8 cellular contexts compared by ENCODE assay signal in genomic region chr14:104650057-104650980, GRCh38. TPM values are rescaled to one million over a fixed set of nuclear protein-coding genes. Genes with fewer than 3 reads are reported as not detected.
DNase-seq lines count a peak whose midpoint lies in the region; ATAC-seq and TF ChIP-seq lines count a peak whose summit lies in the region.

No MANE protein-coding gene starts in this region.

- H3K4me1 Mint-ChIP-seq in activated naive CD8-positive, alpha-beta T cell treated with anti-CD3 and anti-CD28 coated beads, Interleukin-2, amount 50 U/mL, for 24 hours, result peaks cover 3% of the 10 kb centered on the region
- H3K4me1 Mint-ChIP-seq in progenitor cell of endocrine pancreas (ENCODE audit: low read depth), result no peaks in the 10 kb centered on the region

- peak; percentile 99 to 100 for TF ChIP-seq CTCF in right atrium auricular region (IDR thresholded peaks at IDR 0.05)
- peak; percentile 99 for TF ChIP-seq CTCF in progenitor cell of endocrine pancreas (IDR thresholded peaks at IDR 0.05; ENCODE audit: unreplicated experiment)

- H3K9me3 ChIP-seq in right atrium auricular region, result no peaks in the 10 kb centered on the region

- no peaks in the 10 kb centered on the region for H3K36me3 ChIP-seq in right atrium auricular region

- in situ Hi-C loops in SK-MEL-5 (cut with HindIII; ENCODE audit: low pct_unique_long_range_greater_than_20kb, low sequenced_read_pairs), result no loop called here

- H3K27me3 ChIP-seq in right atrium auricular region, result no peaks in the 10 kb centered on the region

- H3K4me1 ChIP-seq in right atrium auricular region, result peaks cover 0 to 10% of the 10 kb centered on the region in 2 donors

- H3K9me3 Mint-ChIP-seq in activated naive CD8-positive, alpha-beta T cell treated with anti-CD3 and anti-CD28 coated beads, Interleukin-2, amount 50 U/mL, for 24 hours, result no peaks in the 10 kb centered on the region
- peaks cover 18% of the 10 kb centered on the region for H3K9me3 Mint-ChIP-seq in progenitor cell of endocrine pancreas (ENCODE audit: low read depth)

- H3K27ac Mint-ChIP-seq in activated naive CD8-positive, alpha-beta T cell treated with anti-CD3 and anti-CD28 coated beads, Interleukin-2, amount 50 U/mL, for 24 hours, result no peak overlapping the region
- H3K27ac Mint-ChIP-seq in progenitor cell of endocrine pancreas, result peak overlapping the region; percentile 87

- H3K27me3 Mint-ChIP-seq in activated naive CD8-positive, alpha-beta T cell treated with anti-CD3 and anti-CD28 coated beads, Interleukin-2, amount 50 U/mL, for 24 hours, result peaks cover 10% of the 10 kb centered on the region
- peaks cover 9% of the 10 kb centered on the region for H3K27me3 Mint-ChIP-seq in progenitor cell of endocrine pancreas

- H3K4me3 ChIP-seq in right atrium auricular region, result peak overlapping the region; percentile 31 to 48

- H3K4me3 Mint-ChIP-seq in activated naive CD8-positive, alpha-beta T cell treated with anti-CD3 and anti-CD28 coated beads, Interleukin-2, amount 50 U/mL, for 24 hours, result peak overlapping the region; percentile 34
- peak overlapping the region; percentile 75 for H3K4me3 Mint-ChIP-seq in progenitor cell of endocrine pancreas (ENCODE audit: low read depth)

- peak; percentile 25 for DNase-seq in GM04504 (ENCODE audit: low read depth)
- peak; percentile 49 for DNase-seq in SK-MEL-5 (ENCODE audit: low read depth, low spot score)
- DNase-seq in activated naive CD8-positive, alpha-beta T cell treated with anti-CD3 and anti-CD28 coated beads, Interleukin-2, amount 50 U/mL, for 24 hours, result peak; percentile 82
- DNase-seq in right atrium auricular region (ENCODE audit: low spot score), result no peak
- DNase-seq in progenitor cell of endocrine pancreas (ENCODE audit: low spot score, unreplicated experiment), result peak; percentile 82
- DNase-seq in ureter (ENCODE audit: low spot score), result peak; percentile 65
- no peak for DNase-seq in DMS153 (lab: John Stamatoyannopoulos, UW)

- ATAC-seq in HG03097 (IDR thresholded peaks at IDR 0.05; ENCODE audit: low FRiP score, unreplicated experiment), result peak; percentile 69
- ATAC-seq in activated naive CD8-positive, alpha-beta T cell treated with anti-CD3 and anti-CD28 coated beads, Interleukin-2, amount 50 U/mL, for 24 hours, result peak; percentile 82

- H3K36me3 Mint-ChIP-seq in activated naive CD8-positive, alpha-beta T cell treated with anti-CD3 and anti-CD28 coated beads, Interleukin-2, amount 50 U/mL, for 24 hours (ENCODE audit: low read depth), result no peaks in the 10 kb centered on the region
- H3K36me3 Mint-ChIP-seq in progenitor cell of endocrine pancreas (ENCODE audit: insufficient read depth), result peaks cover 5% of the 10 kb centered on the region

- no peak overlapping the region for H3K27ac ChIP-seq in right atrium auricular region

RNA-seq across cellular contexts. Expression of gene INF2, which starts 39.1 kb away (rescaled TPM):
- 14.0 and 14.5 TPM in 2 replicates for total RNA-seq in SK-MEL-5 (2014; rRNA removed; shearing (Covaris generic))
- polyA plus RNA-seq in SK-MEL-5 (2015; cell fraction: cytosol; rRNA removed), result 28.2 and 37.8 TPM in 2 replicates
- polyA plus RNA-seq in SK-MEL-5 (2015; cell fraction: nucleus; rRNA removed), result 54.5 and 56.2 TPM in 2 replicates
- total RNA-seq in right atrium auricular region, result 10 to 100 TPM; 21.9 to 43.5 TPM
- 69.2 and 75.3 TPM in 2 replicates for total RNA-seq in progenitor cell of endocrine pancreas
- 81.6 TPM for total RNA-seq in ureter

RNA-seq across cellular contexts. Expression of gene TMEM179, which starts 45.7 kb away (rescaled TPM):
- 0.32 and 0.88 TPM in 2 replicates for total RNA-seq in SK-MEL-5 (2014; rRNA removed; shearing (Covaris generic))
- polyA plus RNA-seq in SK-MEL-5 (2015; cell fraction: cytosol; rRNA removed), result 0.88 and 1.4 TPM in 2 replicates
- polyA plus RNA-seq in SK-MEL-5 (2015; cell fraction: nucleus; rRNA removed), result 0.35 and 1.8 TPM in 2 replicates
- total RNA-seq in right atrium auricular region, result 1 to 10 TPM in 1 of 2 donors, under 1 TPM in 1; 0.52 to 2.2 TPM
- 8.1 and 9.2 TPM in 2 replicates for total RNA-seq in progenitor cell of endocrine pancreas
- total RNA-seq in ureter, result 0.86 TPM

Comparison
In these comparisons a context has a peak if more than half of its experiments do, and no peak if none do; other contexts are left out.
1. DNase-seq: peak in GM04504 (single experiment), SK-MEL-5 (single experiment), activated naive CD8-positive, alpha-beta T cell treated with anti-CD3 and anti-CD28 coated beads, Interleukin-2, amount 50 U/mL, for 24 hours (single experiment), progenitor cell of endocrine pancreas (single experiment) and ureter (single experiment); none in right atrium auricular region (single experiment) and DMS153 (single experiment).